Comparison of ENCODE assay signal across 15 cellular contexts in genomic region chr20:15446373-15446772, GRCh38.
DNase-seq lines count a peak whose midpoint lies in the region; ATAC-seq and TF ChIP-seq lines count a peak whose summit lies in the region.
"Had no signal": no experiment of that assay in that cellular context is flagged by ENCODE, and none has a peak within 500 bp of the region (broad histone marks: within the 10 kb centered on the region; RNA-seq: fewer than 3 reads in every experiment).

No MANE protein-coding gene starts in this region.

- DNase-seq in NCI-H2081 (lab: John Stamatoyannopoulos, UW), result peak; percentile 7 to 47
- no peak for DNase-seq in NCI-H2081 treated with DMSO at 0.1 percent for 48 hours (lab: John Stamatoyannopoulos, UW)
- peak in 4 of 7 donors; percentile 9 to 54 (median 16) for DNase-seq in adrenal gland
- peak in 2 of 3 donors; percentile 15 to 36 for DNase-seq in right cardiac atrium
- DNase-seq in skeletal muscle cell (ENCODE audit: low read depth), result peak; percentile 4
- no peak for DNase-seq in upper lobe of right lung
- no peak for DNase-seq in MV-4-11 (lab: John Stamatoyannopoulos, UW)
- DNase-seq: activated CD4-positive, alpha-beta T cell treated with anti-CD3 and anti-CD28 coated beads for 4 hours; naive thymus-derived CD4-positive, alpha-beta T cell; NCI-H1092 treated with DMSO at 0.1 percent for 48 hours; retina; stimulated activated CD4-positive, alpha-beta T cell treated with anti-CD3 and anti-CD28 coated beads, Interleukin-4, amount 100 ng/mL, for 24 hours; upper lobe of left lung had no signal

- H3K27me3 ChIP-seq in adrenal gland (no peaks in the 10 kb centered on the region), right cardiac atrium (ENCODE audit: control insufficient read depth, insufficient read depth) (peaks cover 3% of the 10 kb centered on the region), upper lobe of right lung (no peaks in the 10 kb centered on the region)
- H3K27me3 ChIP-seq: heart right ventricle, upper lobe of left lung had no signal

- no peaks in the 10 kb centered on the region for H3K4me1 ChIP-seq in adrenal gland (replicated peaks in 1 of 2)
- H3K4me1 ChIP-seq in right cardiac atrium (ENCODE audit: control insufficient read depth, insufficient read depth, low read length), result no peaks in the 10 kb centered on the region
- H3K4me1 ChIP-seq in upper lobe of right lung, result no peaks in the 10 kb centered on the region
- H3K4me1 ChIP-seq: upper lobe of left lung had no signal

- 59 to 73% (median 60%) methylated on average over 9 of the region's 9 CpGs for WGBS in adrenal gland, 4 donors
- 55% methylated on average over 9 of the region's 9 CpGs for WGBS in right cardiac atrium

- intact Hi-C loops in adrenal gland (cut with DNase I), result no loop called here
- intact Hi-C loops in right cardiac atrium (cut with DNase I), result no loop called here
- intact Hi-C loops in upper lobe of right lung (cut with DNase I), result no loop called here

- no peaks in the 10 kb centered on the region for H3K36me3 ChIP-seq in adrenal gland (replicated peaks in 1 of 2)
- H3K36me3 ChIP-seq in upper lobe of right lung, result no peaks in the 10 kb centered on the region
- H3K36me3 ChIP-seq: heart right ventricle, upper lobe of left lung had no signal

- no peak for TF ChIP-seq POLR2A in adrenal gland (IDR thresholded peaks at IDR 0.05)

- H3K4me3 ChIP-seq in adrenal gland (no peak overlapping the region), right cardiac atrium (ENCODE audit: low read length) (no peak overlapping the region), skeletal muscle cell (ENCODE audit: low read depth, low read length) (no peak overlapping the region), upper lobe of right lung (no peak overlapping the region)
- H3K4me3 ChIP-seq: heart right ventricle, upper lobe of left lung had no signal

- TF ChIP-seq CTCF in adrenal gland (IDR thresholded peaks at IDR 0.05), result no peak
- TF ChIP-seq CTCF in upper lobe of right lung (IDR thresholded peaks at IDR 0.05), result no peak

- ATAC-seq in right cardiac atrium (no peak), upper lobe of right lung (no peak), GM18870 (IDR thresholded peaks at IDR 0.05; ENCODE audit: unreplicated experiment) (no peak)
- ATAC-seq: naive thymus-derived CD4-positive, alpha-beta T cell had no signal

- no peak overlapping the region for H3K27ac ChIP-seq in adrenal gland
- H3K27ac ChIP-seq in right cardiac atrium (ENCODE audit: low read length), result no peak overlapping the region
- H3K27ac ChIP-seq in upper lobe of right lung, result no peak overlapping the region
- H3K27ac ChIP-seq: heart right ventricle, upper lobe of left lung had no signal

- H3K9me3 ChIP-seq in adrenal gland (replicated peaks in 1 of 3) (no peaks in the 10 kb centered on the region), right cardiac atrium (ENCODE audit: control insufficient read depth, low read length) (no peaks in the 10 kb centered on the region), upper lobe of right lung (no peaks in the 10 kb centered on the region)
- H3K9me3 ChIP-seq: heart right ventricle, upper lobe of left lung had no signal

Comparison
In these comparisons a context has a peak if more than half of its experiments do, and no peak if none do; other contexts are left out.
1. DNase-seq: peak in NCI-H2081 (2 of 2), adrenal gland (4 of 7), right cardiac atrium (2 of 3) and skeletal muscle cell (single experiment); none in NCI-H2081 treated with DMSO at 0.1 percent for 48 hours (single experiment), upper lobe of right lung (single experiment) and MV-4-11 (single experiment).